22 cellular contexts compared by ENCODE assay signal in genomic region chr7:27213150-27213903, GRCh38. TPM values are rescaled to one million over a fixed set of nuclear protein-coding genes. Genes with fewer than 3 reads are reported as not detected.
DNase-seq lines count a peak whose midpoint lies in the region; ATAC-seq and TF ChIP-seq lines count a peak whose summit lies in the region.
"Had no signal": no experiment of that assay in that cellular context is flagged by ENCODE, and none has a peak within 500 bp of the region (broad histone marks: within the 10 kb centered on the region; RNA-seq: fewer than 3 reads in every experiment).

No MANE protein-coding gene starts in this region.

- peaks cover 97% of the 10 kb centered on the region for H3K27me3 ChIP-seq in HUES6 (ENCODE audit: control insufficient read depth, insufficient read depth, low read length)
- peaks cover 75% of the 10 kb centered on the region for H3K27me3 ChIP-seq in hepatocyte
- H3K27me3 ChIP-seq: SJCRH30 had no signal

- no peaks in the 10 kb centered on the region for H4K20me1 ChIP-seq in hepatocyte (ENCODE audit: insufficient read depth, poor library complexity, severe bottlenecking)

- H3K36me3 ChIP-seq in HUES6 (ENCODE audit: control insufficient read depth, insufficient read depth, low read length) = no peaks in the 10 kb centered on the region
- no peaks in the 10 kb centered on the region for H3K36me3 ChIP-seq in hepatocyte (replicated peaks; ENCODE audit: insufficient read depth, low read depth)
- H3K36me3 ChIP-seq: BLaER1, esophagus muscularis mucosa, SJCRH30 had no signal

- no peak overlapping the region for H3K9ac ChIP-seq in HUES6 (ENCODE audit: low read length)
- H3K9ac ChIP-seq: BLaER1 had no signal

- 33% methylated on average over 51 of the region's 56 CpGs for WGBS in hepatocyte (ENCODE audit: low lambda C conversion rate, missing lambda C conversion rate)

- peaks cover 91% of the 10 kb centered on the region for H3K27me3 Mint-ChIP-seq in activated CD8-positive, alpha-beta memory T cell treated with anti-CD3 and anti-CD28 coated beads, Interleukin-2, amount 10 ng/mL, durations not matched to agents 7 days and 5 days
- H3K27me3 Mint-ChIP-seq in progenitor cell of endocrine pancreas = peaks cover 100% of the 10 kb centered on the region

- H3K27ac ChIP-seq in HUES6 (ENCODE audit: low read depth, low read length) (no peak overlapping the region), hepatocyte (peak overlapping the region; percentile 82)
- H3K27ac ChIP-seq: BLaER1, esophagus muscularis mucosa, SJCRH30 had no signal

- peak; percentile 33 for DNase-seq in activated CD8-positive, alpha-beta memory T cell treated with anti-CD3 and anti-CD28 coated beads, Interleukin-2, amount 10 ng/mL, durations not matched to agents 7 days and 5 days
- DNase-seq in activated CD8-positive, alpha-beta memory T cell treated with anti-CD3 and anti-CD28 coated beads for 24 hours = no peak
- DNase-seq in hepatocyte (ENCODE audit: low spot score) (no peak), progenitor cell of endocrine pancreas (ENCODE audit: low spot score, unreplicated experiment) (no peak), dermis blood vessel endothelial cell (no peak), NCI-H345 treated with DMSO at 0.1 percent for 48 hours (lab: John Stamatoyannopoulos, UW; ENCODE audit: unreplicated experiment) (no peak)
- DNase-seq: activated B cell treated with CpG ODN at 0.5 μM for 24 hours; central memory CD4-positive, alpha-beta T cell; effector CD4-positive, alpha-beta T cell; NCI-H1694; NCI-H774; SJCRH30; stimulated activated CD4-positive, alpha-beta T cell treated with anti-CD3 and anti-CD28 coated beads, Interleukin-4, amount 100 ng/mL, for 24 hours had no signal

- peaks cover 12% of the 10 kb centered on the region for H3K79me2 ChIP-seq in hepatocyte

- no peaks in the 10 kb centered on the region for H3K9me2 ChIP-seq in hepatocyte (replicated peaks; ENCODE audit: insufficient read depth)

- TF ChIP-seq CTCF in hepatocyte (IDR thresholded peaks at IDR 0.05; ENCODE audit: poor library complexity) (no peak), progenitor cell of endocrine pancreas (IDR thresholded peaks at IDR 0.05; ENCODE audit: unreplicated experiment) (peak; percentile 14)

- no peaks in the 10 kb centered on the region for H3K36me3 Mint-ChIP-seq in activated CD8-positive, alpha-beta memory T cell treated with anti-CD3 and anti-CD28 coated beads, Interleukin-2, amount 10 ng/mL, durations not matched to agents 7 days and 5 days
- no peaks in the 10 kb centered on the region for H3K36me3 Mint-ChIP-seq in progenitor cell of endocrine pancreas (ENCODE audit: insufficient read depth)

- H3K9me3 ChIP-seq in HUES6 (ENCODE audit: control insufficient read depth, insufficient read depth, low read depth, low read length) = no peaks in the 10 kb centered on the region
- no peaks in the 10 kb centered on the region for H3K9me3 ChIP-seq in hepatocyte (ENCODE audit: low read depth)
- H3K9me3 ChIP-seq: A549, BLaER1, esophagus muscularis mucosa, SJCRH30 had no signal

- H3K4me2 ChIP-seq in hepatocyte = peak overlapping the region; percentile 69
- H3K4me2 ChIP-seq: A549, BLaER1 had no signal

- peaks cover 6% of the 10 kb centered on the region for H3K4me1 Mint-ChIP-seq in activated CD8-positive, alpha-beta memory T cell treated with anti-CD3 and anti-CD28 coated beads, Interleukin-2, amount 10 ng/mL, durations not matched to agents 7 days and 5 days
- H3K4me1 Mint-ChIP-seq in progenitor cell of endocrine pancreas (ENCODE audit: low read depth) = peaks cover 4% of the 10 kb centered on the region

- no peak overlapping the region for H3K27ac Mint-ChIP-seq in activated CD8-positive, alpha-beta memory T cell treated with anti-CD3 and anti-CD28 coated beads, Interleukin-2, amount 10 ng/mL, durations not matched to agents 7 days and 5 days
- H3K27ac Mint-ChIP-seq in progenitor cell of endocrine pancreas = no peak overlapping the region
- H3K27ac Mint-ChIP-seq: activated B cell treated with CpG ODN at 0.5 μM for 24 hours had no signal

- H3K4me1 ChIP-seq in HUES6 (ENCODE audit: control insufficient read depth, insufficient read depth, low read length) = peaks cover 31% of the 10 kb centered on the region
- peaks cover 42% of the 10 kb centered on the region for H3K4me1 ChIP-seq in hepatocyte (ENCODE audit: insufficient read depth)
- H3K4me1 ChIP-seq: BLaER1, SJCRH30 had no signal

- H3K4me3 Mint-ChIP-seq in activated CD8-positive, alpha-beta memory T cell treated with anti-CD3 and anti-CD28 coated beads, Interleukin-2, amount 10 ng/mL, durations not matched to agents 7 days and 5 days = no peak overlapping the region
- no peak overlapping the region for H3K4me3 Mint-ChIP-seq in progenitor cell of endocrine pancreas (ENCODE audit: low read depth)
- H3K4me3 Mint-ChIP-seq: activated B cell treated with CpG ODN at 0.5 μM for 24 hours had no signal

- peak overlapping the region; percentile 16 for H2AFZ ChIP-seq in hepatocyte

- H3K4me3 ChIP-seq in HUES6 (ENCODE audit: low read depth, low read length) = peak overlapping the region; percentile 47
- no peak overlapping the region for H3K4me3 ChIP-seq in hepatocyte
- H3K4me3 ChIP-seq: A549, BLaER1, lung, SJCRH30 had no signal

- CTCF ChIA-PET in activated CD8-positive, alpha-beta memory T cell treated with anti-CD3 and anti-CD28 coated beads, Interleukin-2, amount 10 ng/mL, durations not matched to agents 7 days and 5 days (lab: Charles Lee) = interaction anchor here (1.0 kb wide), 1 partner anchor 9 kb away, joined by 3 read pairs; no protein-coding TSS in a partner anchor

- no peaks in the 10 kb centered on the region for H3K9me3 Mint-ChIP-seq in activated CD8-positive, alpha-beta memory T cell treated with anti-CD3 and anti-CD28 coated beads, Interleukin-2, amount 10 ng/mL, durations not matched to agents 7 days and 5 days (ENCODE audit: low read depth)
- no peaks in the 10 kb centered on the region for H3K9me3 Mint-ChIP-seq in progenitor cell of endocrine pancreas (ENCODE audit: low read depth)
- H3K9me3 Mint-ChIP-seq: activated B cell treated with CpG ODN at 0.5 μM for 24 hours had no signal

- ATAC-seq in activated CD8-positive, alpha-beta memory T cell treated with anti-CD3 and anti-CD28 coated beads, Interleukin-2, amount 10 ng/mL, durations not matched to agents 7 days and 5 days = no peak
- no peak for ATAC-seq in HG02623 (IDR thresholded peaks at IDR 0.05; ENCODE audit: unreplicated experiment)
- ATAC-seq: A549 had no signal

RNA-seq across cellular contexts. Expression of gene HOXA13, which starts 13.4 kb away (rescaled TPM):
- total RNA-seq in activated CD8-positive, alpha-beta memory T cell treated with anti-CD3 and anti-CD28 coated beads, Interleukin-2, amount 10 ng/mL, durations not matched to agents 7 days and 5 days = not detected
- total RNA-seq in hepatocyte (13.0 and 14.2 TPM in 2 replicates), progenitor cell of endocrine pancreas (not detected in 2 replicates), dermis blood vessel endothelial cell (under 0.01 TPM in 1 of 2 replicates, not detected in the other)
- polyA plus RNA-seq in hepatocyte = 6.1 and 6.2 TPM in 2 replicates
- total RNA-seq: activated B cell treated with CpG ODN at 0.5 μM for 24 hours; esophagus muscularis mucosa; lung; MCF 10A; T-helper 2 cell treated with Interferon-gamma antibody and Interleukin-4, amounts not matched to agents 100 ng/mL and 5 ng/mL, for 36 hours had no signal
- polyA plus RNA-seq: lung had no signal

RNA-seq across cellular contexts. Expression of gene HOXA11, which starts 28.3 kb away (rescaled TPM):
- not detected for total RNA-seq in activated CD8-positive, alpha-beta memory T cell treated with anti-CD3 and anti-CD28 coated beads, Interleukin-2, amount 10 ng/mL, durations not matched to agents 7 days and 5 days
- total RNA-seq in hepatocyte = 6.4 and 9.6 TPM in 2 replicates
- 5.4 and 7.6 TPM in 2 replicates for polyA plus RNA-seq in hepatocyte
- total RNA-seq in progenitor cell of endocrine pancreas = not detected in 2 replicates
- total RNA-seq in dermis blood vessel endothelial cell = under 0.01 and 0.70 TPM in 2 replicates
- total RNA-seq: activated B cell treated with CpG ODN at 0.5 μM for 24 hours; esophagus muscularis mucosa; lung; T-helper 2 cell treated with Interferon-gamma antibody and Interleukin-4, amounts not matched to agents 100 ng/mL and 5 ng/mL, for 36 hours had no signal
- polyA plus RNA-seq: lung had no signal

RNA-seq across cellular contexts. Expression of gene EVX1, which starts 29.3 kb away (rescaled TPM):
- not detected for total RNA-seq in activated CD8-positive, alpha-beta memory T cell treated with anti-CD3 and anti-CD28 coated beads, Interleukin-2, amount 10 ng/mL, durations not matched to agents 7 days and 5 days
- total RNA-seq in hepatocyte = 1.1 and 1.6 TPM in 2 replicates
- polyA plus RNA-seq in hepatocyte = 0.95 and 1.9 TPM in 2 replicates
- total RNA-seq in progenitor cell of endocrine pancreas = not detected in 2 replicates
- not detected in 2 replicates for total RNA-seq in dermis blood vessel endothelial cell
- total RNA-seq: activated B cell treated with CpG ODN at 0.5 μM for 24 hours; esophagus muscularis mucosa; lung; MCF 10A; osteoblast; SJCRH30; T-helper 2 cell treated with Interferon-gamma antibody and Interleukin-4, amounts not matched to agents 100 ng/mL and 5 ng/mL, for 36 hours had no signal
- polyA plus RNA-seq: lung had no signal

RNA-seq across cellular contexts. Expression of gene HOXA10, which starts 39.2 kb away (rescaled TPM):
- total RNA-seq in activated CD8-positive, alpha-beta memory T cell treated with anti-CD3 and anti-CD28 coated beads, Interleukin-2, amount 10 ng/mL, durations not matched to agents 7 days and 5 days = not detected
- total RNA-seq in hepatocyte (9.9 and 15.1 TPM in 2 replicates), progenitor cell of endocrine pancreas (not detected in 2 replicates), dermis blood vessel endothelial cell (3.7 and 4.4 TPM in 2 replicates)
- 7.7 and 8.1 TPM in 2 replicates for polyA plus RNA-seq in hepatocyte
- total RNA-seq: esophagus muscularis mucosa; T-helper 2 cell treated with Interferon-gamma antibody and Interleukin-4, amounts not matched to agents 100 ng/mL and 5 ng/mL, for 36 hours had no signal

RNA-seq across cellular contexts. Expression of gene HOXA9, which starts 48.0 kb away (rescaled TPM):
- not detected for total RNA-seq in activated CD8-positive, alpha-beta memory T cell treated with anti-CD3 and anti-CD28 coated beads, Interleukin-2, amount 10 ng/mL, durations not matched to agents 7 days and 5 days
- total RNA-seq in hepatocyte (3.6 and 5.9 TPM in 2 replicates), progenitor cell of endocrine pancreas (not detected in 2 replicates), dermis blood vessel endothelial cell (9.0 and 11.8 TPM in 2 replicates)
- 3.5 and 4.4 TPM in 2 replicates for polyA plus RNA-seq in hepatocyte
- total RNA-seq: activated B cell treated with CpG ODN at 0.5 μM for 24 hours; T-helper 2 cell treated with Interferon-gamma antibody and Interleukin-4, amounts not matched to agents 100 ng/mL and 5 ng/mL, for 36 hours had no signal

Comparison
In these comparisons a context has a peak if more than half of its experiments do, and no peak if none do; other contexts are left out.
1. RNA of gene HOXA13, which starts 13.4 kb away (total RNA-seq): 13.0 to 14.2 TPM in hepatocyte; not detected in activated CD8-positive, alpha-beta memory T cell treated with anti-CD3 and anti-CD28 coated beads, Interleukin-2, amount 10 ng/mL, durations not matched to agents 7 days and 5 days, not detected in progenitor cell of endocrine pancreas and under 0.01 TPM in dermis blood vessel endothelial cell; every median in the first group is over 10 times any median in the second.